ENCODE assay signal across 20 cellular contexts in the genomic region with DNA sequence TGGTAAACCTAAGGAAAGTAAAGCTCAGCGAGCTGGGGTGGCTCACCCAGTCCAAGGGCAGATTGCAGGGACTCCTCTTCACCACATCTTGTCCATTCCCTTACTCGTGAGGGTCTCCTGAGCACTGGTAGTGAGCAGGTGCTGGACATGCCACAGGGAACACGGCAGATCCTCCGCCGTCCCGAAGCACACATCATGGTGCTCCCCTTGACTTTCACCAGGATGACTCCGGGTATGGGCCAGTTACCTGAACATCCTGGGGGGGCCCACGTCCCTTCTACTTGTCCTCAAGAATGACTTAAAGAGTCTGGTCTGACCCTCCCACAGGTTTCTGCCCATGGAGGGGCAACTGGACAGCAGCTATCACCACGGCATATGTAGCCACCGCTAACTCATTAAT. TPM values are rescaled to one million over a fixed set of nuclear protein-coding genes. Genes with fewer than 3 reads are reported as not detected.
A peak's percentile ranks its signal among the peaks of the same experiment; 100 is the strongest.
DNase-seq lines count a peak whose midpoint lies in the region; ATAC-seq and TF ChIP-seq lines count a peak whose summit lies in the region.
"Had no signal": no experiment of that assay in that cellular context is flagged by ENCODE, and none has a peak within 500 bp of the region (broad histone marks: within the 10 kb centered on the region; RNA-seq: fewer than 3 reads in every experiment).

No MANE protein-coding gene starts in this region.

- no peak overlapping the region for H2AK5ac ChIP-seq in trophoblast cell (ENCODE audit: low read length)

- H3K14ac ChIP-seq in trophoblast cell (ENCODE audit: low read length), result no peak overlapping the region

- H3K4me2 ChIP-seq in trophoblast cell (ENCODE audit: low read length), result no peak overlapping the region

- H4K8ac ChIP-seq in trophoblast cell (ENCODE audit: low read depth, low read length), result no peak overlapping the region

- no peak for TF ChIP-seq EP300 in sigmoid colon (IDR thresholded peaks at IDR 0.05)

- no peak overlapping the region for H2BK12ac ChIP-seq in trophoblast cell (ENCODE audit: low read length)

- 89 to 92% (median 90%) methylated on average over 10 of the region's 10 CpGs for WGBS in heart left ventricle, 4 donors
- WGBS in sigmoid colon, 2 donors, result 92 to 93% methylated on average over 10 of the region's 10 CpGs
- WGBS in trophoblast cell (ENCODE audit: extremely low coverage, insufficient coverage, insufficient read length), result no CpG with 5 or more reads among the region's 10 CpGs

- H3K4me3 Mint-ChIP-seq in T-helper 17 cell, result no peak overlapping the region
- H3K4me3 Mint-ChIP-seq: CD4-positive, alpha-beta memory T cell; H9 had no signal

- H3K27ac ChIP-seq in heart left ventricle, result no peak overlapping the region
- H3K27ac ChIP-seq in lower lobe of right lung, result no peak overlapping the region
- H3K27ac ChIP-seq in sigmoid colon, result no peak overlapping the region
- H3K27ac ChIP-seq in trophoblast cell (ENCODE audit: low read depth, low read length), result no peak overlapping the region
- H3K27ac ChIP-seq: Peyer's patch had no signal

- peaks cover 0 to 27% (median 15%) of the 10 kb centered on the region in 9 donors for H3K36me3 ChIP-seq in heart left ventricle
- H3K36me3 ChIP-seq in lower lobe of right lung, result peaks cover 27% of the 10 kb centered on the region
- peaks cover 0 to 21% (median 4%) of the 10 kb centered on the region in 4 donors for H3K36me3 ChIP-seq in sigmoid colon
- peaks cover 22 to 27% of the 10 kb centered on the region in 2 experiments for H3K36me3 ChIP-seq in trophoblast cell (ENCODE audit: control insufficient read depth in 1 of 2, insufficient read depth in 2 of 2, low read length in 2 of 2)

- no peaks in the 10 kb centered on the region for H3K79me1 ChIP-seq in trophoblast cell (ENCODE audit: low read length)

- no peaks in the 10 kb centered on the region for H3K27me3 ChIP-seq in heart left ventricle
- no peaks in the 10 kb centered on the region for H3K27me3 ChIP-seq in lower lobe of right lung (ENCODE audit: low read depth)
- H3K27me3 ChIP-seq in sigmoid colon, result no peaks in the 10 kb centered on the region
- no peaks in the 10 kb centered on the region for H3K27me3 ChIP-seq in trophoblast cell (ENCODE audit: insufficient read depth, low read length)
- H3K27me3 ChIP-seq: Peyer's patch had no signal

- no peak overlapping the region for H3K18ac ChIP-seq in trophoblast cell (ENCODE audit: low read length)

- H3K4me1 ChIP-seq in heart left ventricle, result no peaks in the 10 kb centered on the region
- peaks cover 5% of the 10 kb centered on the region for H3K4me1 ChIP-seq in lower lobe of right lung
- peaks cover 0 to 9% (median 6%) of the 10 kb centered on the region in 4 donors for H3K4me1 ChIP-seq in sigmoid colon
- H3K4me1 ChIP-seq in trophoblast cell (ENCODE audit: control insufficient read depth in 1 of 2, insufficient read depth in 2 of 2, low read length in 2 of 2), result no peaks in the 10 kb centered on the region

- intact Hi-C loops in left cardiac atrium (cut with DNase I), result loop anchor here in 1 of 2 donors (10.0 kb wide), 1 partner anchor 58 kb away; the partner anchor contains the start of gene CDC42BPG
- intact Hi-C loops in heart left ventricle (cut with DNase I), result loop anchor here in 1 of 10 donors (2.0 to 5.0 kb wide), 2 partner anchors 106 to 332 kb away; no protein-coding TSS in a partner anchor
- intact Hi-C loops in lower lobe of right lung (cut with DNase I), result no loop called here
- intact Hi-C loops in sigmoid colon (cut with DNase I), result loop anchor here (5.0 kb wide), 1 partner anchor 101 kb away; no protein-coding TSS in a partner anchor

- H2BK120ac ChIP-seq in trophoblast cell (ENCODE audit: insufficient read depth, low read length, poor library complexity), result no peak overlapping the region

- no peak overlapping the region for H4K12ac ChIP-seq in trophoblast cell (ENCODE audit: low read depth, low read length)

- H3K4me1 Mint-ChIP-seq in T-helper 17 cell, result peaks cover 7% of the 10 kb centered on the region

- H3K4ac ChIP-seq in trophoblast cell (ENCODE audit: low read depth, low read length), result no peak overlapping the region

- no peak overlapping the region for H3K9ac ChIP-seq in trophoblast cell (ENCODE audit: low read length)

- H2BK5ac ChIP-seq in trophoblast cell (ENCODE audit: low read depth, low read length, poor library complexity), result no peak overlapping the region

- DNase-seq in left cardiac atrium (peak; percentile 12), heart left ventricle (no peak), T-helper 17 cell (no peak), lower lobe of right lung (peak; percentile 30), sigmoid colon (peak; percentile 50), trophoblast cell (no peak), NCI-H345 (lab: John Stamatoyannopoulos, UW) (no peak)
- no peak for DNase-seq in stimulated activated CD4-positive, alpha-beta T cell treated with anti-CD3 and anti-CD28 coated beads, Interleukin-2, amount 100 ng/mL, for 48 hours
- DNase-seq: ACHN; AML-193; Calu3; CD4-positive, alpha-beta memory T cell; DMS79; H9; Kasumi-1; NCI-H1105; NCI-H1694; NCI-H524 treated with DMSO at 0.1 percent for 48 hours; Right ventricle myocardium superior had no signal

- no peak overlapping the region for H2AFZ ChIP-seq in trophoblast cell (ENCODE audit: insufficient read depth, low read length, poor library complexity)

- no peak overlapping the region for H3K4me3 ChIP-seq in heart left ventricle
- H3K4me3 ChIP-seq in lower lobe of right lung, result no peak overlapping the region
- no peak overlapping the region for H3K4me3 ChIP-seq in sigmoid colon
- H3K4me3 ChIP-seq in trophoblast cell (ENCODE audit: low read depth, low read length), result no peak overlapping the region
- H3K4me3 ChIP-seq: Peyer's patch had no signal

- no peaks in the 10 kb centered on the region for H3K79me2 ChIP-seq in trophoblast cell (ENCODE audit: control insufficient read depth, insufficient read depth, low read length, poor library complexity)

- H3K9me3 ChIP-seq in heart left ventricle, result no peaks in the 10 kb centered on the region
- no peaks in the 10 kb centered on the region for H3K9me3 ChIP-seq in T-helper 17 cell (ENCODE audit: control insufficient read depth, low read length, poor library complexity, severe bottlenecking)
- no peaks in the 10 kb centered on the region for H3K9me3 ChIP-seq in lower lobe of right lung
- H3K9me3 ChIP-seq in sigmoid colon, result no peaks in the 10 kb centered on the region
- no peaks in the 10 kb centered on the region for H3K9me3 ChIP-seq in trophoblast cell (ENCODE audit: insufficient read depth, low read depth, low read length)
- H3K9me3 ChIP-seq: Peyer's patch had no signal

- H4K91ac ChIP-seq in trophoblast cell (ENCODE audit: low read depth, low read length), result no peak overlapping the region

- peak overlapping the region; percentile 34 for H3K27ac Mint-ChIP-seq in T-helper 17 cell

- TF ChIP-seq CTCF in heart left ventricle (IDR thresholded peaks at IDR 0.05), result no peak
- no peak for TF ChIP-seq CTCF in lower lobe of right lung (IDR thresholded peaks at IDR 0.05)
- TF ChIP-seq CTCF in sigmoid colon (IDR thresholded peaks at IDR 0.05), result no peak

- TF ChIP-seq POLR2A in heart left ventricle (IDR thresholded peaks at IDR 0.05) (no peak), sigmoid colon (IDR thresholded peaks at IDR 0.05) (no peak)

- no peaks in the 10 kb centered on the region for H3K27me3 Mint-ChIP-seq in T-helper 17 cell
- H3K27me3 Mint-ChIP-seq: CD4-positive, alpha-beta memory T cell had no signal

- no peaks in the 10 kb centered on the region for H3K36me3 Mint-ChIP-seq in T-helper 17 cell (ENCODE audit: low read depth)

- no peak overlapping the region for H3K23ac ChIP-seq in trophoblast cell (ENCODE audit: low read length)

- ATAC-seq in left cardiac atrium (no peak), heart left ventricle (no peak), T-helper 17 cell (no peak), lower lobe of right lung (no peak)

RNA-seq across cellular contexts. Expression of gene SF1, which starts 8.0 kb away (rescaled TPM):
- 100 to 1,000 TPM; 154 to 208 TPM for total RNA-seq in left cardiac atrium
- 100 to 1,000 TPM; 103 to 349 (median 157) TPM for total RNA-seq in heart left ventricle
- polyA plus RNA-seq in heart left ventricle, result 10 to 100 TPM; 59.2 to 65.5 TPM
- total RNA-seq in T-helper 17 cell, result 1,000 to 10,000 TPM; 1,476 to 1,622 TPM
- total RNA-seq in lower lobe of right lung, result 269 TPM
- 100 to 1,000 TPM; 185 to 381 (median 294) TPM for total RNA-seq in sigmoid colon
- 100 to 1,000 TPM in 1 of 3 donors, 10 to 100 TPM in 2; 36.5 to 126 (median 43.2) TPM for polyA plus RNA-seq in sigmoid colon
- polyA plus RNA-seq in trophoblast cell (2013), result 185 and 187 TPM in 2 replicates

RNA-seq across cellular contexts. Expression of gene MAP4K2, which starts 16.7 kb away (rescaled TPM):
- total RNA-seq in left cardiac atrium (10 to 100 TPM in 1 of 2 donors, 1 to 10 TPM in 1; 10.0 to 10.4 TPM), heart left ventricle (10 to 100 TPM in 3 of 9 donors, 1 to 10 TPM in 6; 7.0 to 27.5 (median 8.6) TPM), T-helper 17 cell (10 to 100 TPM; 97.8 to 99.2 TPM), lower lobe of right lung (29.1 TPM), sigmoid colon (10 to 100 TPM; 11.5 to 23.5 (median 16.6) TPM)
- polyA plus RNA-seq in heart left ventricle (1 to 10 TPM; 7.8 to 9.5 TPM), sigmoid colon (10 to 100 TPM in 2 of 3 donors, 1 to 10 TPM in 1; 9.0 to 19.8 (median 11.1) TPM)
- 17.9 and 19.2 TPM in 2 replicates for polyA plus RNA-seq in trophoblast cell (2013)

RNA-seq across cellular contexts. Expression of gene MEN1, which starts 24.0 kb away (rescaled TPM):
- total RNA-seq in left cardiac atrium (10 to 100 TPM in 1 of 2 donors, 1 to 10 TPM in 1; 9.0 to 12.3 TPM), heart left ventricle (10 to 100 TPM in 4 of 9 donors, 1 to 10 TPM in 5; 6.6 to 15.0 (median 9.0) TPM), T-helper 17 cell (10 to 100 TPM; 25.8 to 27.0 TPM), lower lobe of right lung (22.7 TPM), sigmoid colon (10 to 100 TPM in 1 of 4 donors, 1 to 10 TPM in 3; 6.8 to 12.7 (median 8.8) TPM)
- polyA plus RNA-seq in heart left ventricle (10 to 100 TPM in 1 of 2 donors, 1 to 10 TPM in 1; 7.2 to 15.2 TPM), sigmoid colon (10 to 100 TPM in 2 of 3 donors, 1 to 10 TPM in 1; 9.0 to 26.1 (median 10.9) TPM)
- 53.4 and 53.7 TPM in 2 replicates for polyA plus RNA-seq in trophoblast cell (2013)

RNA-seq across cellular contexts. Expression of gene PYGM, which starts 26.5 kb away (rescaled TPM):
- 10 to 100 TPM; 31.3 to 48.6 TPM for total RNA-seq in left cardiac atrium
- 100 to 1,000 TPM in 4 of 9 donors, 10 to 100 TPM in 5; 51.6 to 167 (median 89.9) TPM for total RNA-seq in heart left ventricle
- polyA plus RNA-seq in heart left ventricle, result 10 to 100 TPM; 10.3 to 71.8 TPM
- 10 to 100 TPM; 11.8 to 27.1 TPM for total RNA-seq in T-helper 17 cell
- 2.6 TPM for total RNA-seq in lower lobe of right lung
- total RNA-seq in sigmoid colon, result 10 to 100 TPM; 10.5 to 42.1 (median 27.1) TPM
- polyA plus RNA-seq in sigmoid colon, result 1 to 10 TPM in 2 of 3 donors, under 1 TPM in 1; 0.23 to 2.1 (median 1.8) TPM
- polyA plus RNA-seq in trophoblast cell (2013), result 0.83 and 0.94 TPM in 2 replicates

RNA-seq across cellular contexts. Expression of gene RASGRP2, which starts 42.4 kb away (rescaled TPM):
- total RNA-seq in left cardiac atrium, result 10 to 100 TPM; 25.3 to 37.1 TPM
- total RNA-seq in heart left ventricle, result 10 to 100 TPM; 22.2 to 34.0 (median 28.1) TPM
- 10 to 100 TPM; 16.2 to 78.9 TPM for polyA plus RNA-seq in heart left ventricle
- 100 to 1,000 TPM; 464 to 502 TPM for total RNA-seq in T-helper 17 cell
- 30.4 TPM for total RNA-seq in lower lobe of right lung
- total RNA-seq in sigmoid colon, result 10 to 100 TPM; 26.7 to 77.0 (median 27.8) TPM
- polyA plus RNA-seq in sigmoid colon, result 100 to 1,000 TPM in 1 of 3 donors, 1 to 10 TPM in 2; 2.1 to 101 (median 4.8) TPM
- 0.50 and 0.55 TPM in 2 replicates for polyA plus RNA-seq in trophoblast cell (2013)
- total RNA-seq: Calu3 had no signal

Comparison
In these comparisons a context has a peak if more than half of its experiments do, and no peak if none do; other contexts are left out.
1. DNase-seq: peak in left cardiac atrium (single experiment), lower lobe of right lung (single experiment) and sigmoid colon (single experiment); none in heart left ventricle (0 of 5), T-helper 17 cell (0 of 3), trophoblast cell (0 of 2), NCI-H345 (single experiment) and stimulated activated CD4-positive, alpha-beta T cell treated with anti-CD3 and anti-CD28 coated beads, Interleukin-2, amount 100 ng/mL, for 48 hours (0 of 2).